12 cellular contexts compared by ENCODE assay signal in genomic region chr1:27863552-27863943, GRCh38. TPM values are rescaled to one million over a fixed set of nuclear protein-coding genes. Genes with fewer than 3 reads are reported as not detected.
A peak's percentile ranks its signal among the peaks of the same experiment; 100 is the strongest.
DNase-seq lines count a peak whose midpoint lies in the region; ATAC-seq, FAIRE-seq and TF ChIP-seq lines count a peak whose summit lies in the region.
"Had no signal": no experiment of that assay in that cellular context is flagged by ENCODE, and none has a peak within 500 bp of the region (broad histone marks: within the 10 kb centered on the region; RNA-seq: fewer than 3 reads in every experiment).

No MANE protein-coding gene starts in this region.

- H3K9ac ChIP-seq in OCI-LY3 (ENCODE audit: low read length) = 0 out of 2 replicates have a peak overlapping the region, but pooled peaks have one; percentile 15

- peaks cover 43% of the 10 kb centered on the region for H3K4me1 ChIP-seq in CD4-positive, alpha-beta memory T cell (ENCODE audit: insufficient read depth, low read length)
- H3K4me1 ChIP-seq in OCI-LY3 (ENCODE audit: low read length) (peaks cover 33% of the 10 kb centered on the region), esophagus squamous epithelium (peaks cover 10 to 38% (median 26%) of the 10 kb centered on the region in 3 donors), pancreas (no peaks in the 10 kb centered on the region)

- peak overlapping the region in 5 of 7 donors; percentile 65 to 91 (median 78) for H3K27ac Mint-ChIP-seq in CD4-positive, alpha-beta memory T cell

- H3K36me3 Mint-ChIP-seq in CD4-positive, alpha-beta memory T cell = no peaks in the 10 kb centered on the region

- no peaks in the 10 kb centered on the region for H3K27me3 ChIP-seq in CD4-positive, alpha-beta memory T cell (ENCODE audit: insufficient read depth, low read length)
- H3K27me3 ChIP-seq in OCI-LY3 (ENCODE audit: low read depth, low read length) (no peaks in the 10 kb centered on the region), esophagus squamous epithelium (no peaks in the 10 kb centered on the region), pancreas (no peaks in the 10 kb centered on the region)

- intact Hi-C loops in CD4-positive, alpha-beta memory T cell (cut with micrococcal nuclease) = no loop called here
- intact Hi-C loops in esophagus squamous epithelium (cut with DNase I) = no loop called here
- intact Hi-C loops in pancreas (cut with DNase I) = no loop called here

- no peak overlapping the region for H3K4me3 ChIP-seq in CD4-positive, alpha-beta memory T cell (ENCODE audit: low read length in 2 of 2)
- peak overlapping the region; percentile 15; the same call in 1 of the 2 replicates for H3K4me3 ChIP-seq in OCI-LY3 (ENCODE audit: low read length)
- no peak overlapping the region for H3K4me3 ChIP-seq in esophagus squamous epithelium
- no peak overlapping the region for H3K4me3 ChIP-seq in pancreas

- no peak for FAIRE-seq in pancreas (lab: Jason Lieb, UNC)
- FAIRE-seq: urothelium cell line had no signal

- no peak for TF ChIP-seq POLR2A in esophagus squamous epithelium (IDR thresholded peaks at IDR 0.05)

- CTCF ChIA-PET in CD4-positive, alpha-beta memory T cell (lab: Charles Lee; ENCODE audit: partially characterized antibody) = no interaction called here

- no peaks in the 10 kb centered on the region for H3K27me3 Mint-ChIP-seq in CD4-positive, alpha-beta memory T cell

- H3K4me1 Mint-ChIP-seq in CD4-positive, alpha-beta memory T cell = peaks cover 19 to 55% (median 34%) of the 10 kb centered on the region in 4 donors

- TF ChIP-seq CTCF in OCI-LY3 (IDR thresholded peaks at IDR 0.05; ENCODE audit: low read depth, low read length) (no peak), esophagus squamous epithelium (IDR thresholded peaks at IDR 0.05) (no peak), pancreas (IDR thresholded peaks at IDR 0.05) (no peak)

- H3K9me3 ChIP-seq in CD4-positive, alpha-beta memory T cell (ENCODE audit: control insufficient read depth in 1 of 2, low read length in 2 of 2) = no peaks in the 10 kb centered on the region
- H3K9me3 ChIP-seq in OCI-LY3 (ENCODE audit: insufficient read depth, low read length) (no peaks in the 10 kb centered on the region), esophagus squamous epithelium (no peaks in the 10 kb centered on the region), pancreas (no peaks in the 10 kb centered on the region)

- no peaks in the 10 kb centered on the region for H3K79me2 ChIP-seq in OCI-LY3 (ENCODE audit: low read length)

- H3K27ac ChIP-seq in CD4-positive, alpha-beta memory T cell (ENCODE audit: low read depth, low read length) = no peak overlapping the region
- peak overlapping the region; percentile 46 for H3K27ac ChIP-seq in OCI-LY3 (ENCODE audit: low read length)
- peak overlapping the region; percentile 70 to 83 (median 78) for H3K27ac ChIP-seq in esophagus squamous epithelium
- H3K27ac ChIP-seq in pancreas = peak overlapping the region in 2 of 4 donors; percentile 7 to 63

- H3K9me3 Mint-ChIP-seq in CD4-positive, alpha-beta memory T cell = no peaks in the 10 kb centered on the region

- ATAC-seq in pancreas (peak in 3 of 4 donors; percentile 17 to 54 (median 51)), GM18511 (IDR thresholded peaks at IDR 0.05; ENCODE audit: unreplicated experiment) (no peak)

- POLR2A ChIA-PET in CD4-positive, alpha-beta memory T cell (lab: Charles Lee; ENCODE audit: partially characterized antibody) = interaction anchor here (1.2 kb wide), 1 partner anchor 225 kb away, joined by 3 read pairs; the partner anchor contains the start of gene EYA3

- H3K4me2 ChIP-seq in OCI-LY3 (ENCODE audit: low read length) = peak overlapping the region; percentile 58

- no peaks in the 10 kb centered on the region for H4K20me1 ChIP-seq in OCI-LY3 (ENCODE audit: insufficient read depth, low read length)

- H3K36me3 ChIP-seq in CD4-positive, alpha-beta memory T cell (ENCODE audit: insufficient read depth, low read length) = no peaks in the 10 kb centered on the region
- H3K36me3 ChIP-seq in OCI-LY3 (replicated peaks; ENCODE audit: low read depth, low read length) (no peaks in the 10 kb centered on the region), esophagus squamous epithelium (no peaks in the 10 kb centered on the region), pancreas (no peaks in the 10 kb centered on the region)

- no peak for DNase-seq in CD4-positive, alpha-beta memory T cell
- DNase-seq in esophagus squamous epithelium (lab: John Stamatoyannopoulos, UW) (no peak), pancreas (peak in 1 of 6 donors; percentile 6), SK-N-DZ (ENCODE audit: low spot score) (no peak), DMS79 (lab: John Stamatoyannopoulos, UW) (no peak)
- DNase-seq in stimulated activated CD4-positive, alpha-beta T cell treated with anti-CD3 and anti-CD28 coated beads, Interleukin-4, amount 100 ng/mL, for 1 hour = no peak
- DNase-seq: activated CD4-positive, CD25-positive, alpha-beta regulatory T cell; DMS79 treated with DMSO at 0.1 percent for 48 hours; NCI-H526 had no signal

- peak overlapping the region in 2 of 8 donors; percentile 10 to 17 for H3K4me3 Mint-ChIP-seq in CD4-positive, alpha-beta memory T cell

- 64 to 100% methylated on average over 1 of the region's 1 CpG for WGBS in esophagus squamous epithelium, 2 donors
- WGBS in pancreas, 2 donors = 88 to 91% methylated on average over 1 of the region's 1 CpG

- no peak overlapping the region; the same call in 1 of the 2 replicates for H2AFZ ChIP-seq in OCI-LY3 (ENCODE audit: low read depth, low read length)

RNA-seq across cellular contexts. Expression of gene THEMIS2, which starts 8.8 kb away (rescaled TPM):
- total RNA-seq in CD4-positive, alpha-beta memory T cell = 10 to 100 TPM; 60.5 to 64.8 TPM
- 10 to 100 TPM; 39.3 to 68.5 TPM for polyA plus RNA-seq in CD4-positive, alpha-beta memory T cell
- total RNA-seq in esophagus squamous epithelium = 10 to 100 TPM in 2 of 4 donors, 1 to 10 TPM in 2; 2.0 to 13.9 (median 8.6) TPM
- total RNA-seq in pancreas = 10 to 100 TPM in 2 of 6 donors, 1 to 10 TPM in 3, under 1 TPM in 1; 0.98 to 19.1 (median 5.3) TPM
- polyA plus RNA-seq in pancreas = 1 to 10 TPM; 4.3 to 5.7 TPM
- 4.6 and 5.9 TPM in 2 replicates for polyA plus RNA-seq in SK-N-DZ (2014; cell fraction: cytosol; rRNA removed)
- 5.0 and 10.2 TPM in 2 replicates for polyA plus RNA-seq in SK-N-DZ (2014; cell fraction: nucleus; rRNA removed)

RNA-seq across cellular contexts. Expression of gene PPP1R8, which starts 33.0 kb away (rescaled TPM):
- 10 to 100 TPM; 40.8 to 45.8 TPM for total RNA-seq in CD4-positive, alpha-beta memory T cell
- polyA plus RNA-seq in CD4-positive, alpha-beta memory T cell = 10 to 100 TPM; 27.8 to 39.2 TPM
- 10 to 100 TPM; 21.3 to 41.2 (median 33.4) TPM for total RNA-seq in esophagus squamous epithelium
- 10 to 100 TPM in 4 of 6 donors, 1 to 10 TPM in 2; 8.1 to 16.6 (median 11.7) TPM for total RNA-seq in pancreas
- 10 to 100 TPM in 1 of 2 donors, 1 to 10 TPM in 1; 9.9 to 17.4 TPM for polyA plus RNA-seq in pancreas
- 70.2 and 74.1 TPM in 2 replicates for polyA plus RNA-seq in SK-N-DZ (2014; cell fraction: cytosol; rRNA removed)
- polyA plus RNA-seq in SK-N-DZ (2014; cell fraction: nucleus; rRNA removed) = 40.1 and 48.2 TPM in 2 replicates

RNA-seq across cellular contexts. Expression of gene RPA2, which starts 50.8 kb away (rescaled TPM):
- total RNA-seq in CD4-positive, alpha-beta memory T cell = 10 to 100 TPM; 60.5 to 66.1 TPM
- 100 to 1,000 TPM; 189 to 259 TPM for polyA plus RNA-seq in CD4-positive, alpha-beta memory T cell
- total RNA-seq in esophagus squamous epithelium (10 to 100 TPM; 11.8 to 38.2 (median 23.4) TPM), pancreas (10 to 100 TPM in 3 of 6 donors, 1 to 10 TPM in 3; 7.8 to 14.6 (median 9.8) TPM)
- 10 to 100 TPM; 11.7 to 20.9 TPM for polyA plus RNA-seq in pancreas
- polyA plus RNA-seq in SK-N-DZ (2014; cell fraction: cytosol; rRNA removed) = 175 and 200 TPM in 2 replicates
- 79.3 and 83.1 TPM in 2 replicates for polyA plus RNA-seq in SK-N-DZ (2014; cell fraction: nucleus; rRNA removed)
